1 cellular context compared by ENCODE assay signal in genomic region chr12:112496493-112496892, GRCh38.
A peak's percentile ranks its signal among the peaks of the same experiment; 100 is the strongest.
TF ChIP-seq lines count a peak whose summit lies in the region.

No MANE protein-coding gene starts in this region.

TF ChIP-seq in GM12878, 131 proteins besides CTCF, POLR2A, EP300 and RAD21 (continued from another document):
- TF ChIP-seq BCL3 (IDR thresholded peaks at IDR 0.05; ENCODE audit: borderline replicate concordance, insufficient read depth, low read depth, low read length, poor library complexity, severe bottlenecking) (no peak), NR2F1 (conservative IDR thresholded peaks at IDR 0.05) (peak; percentile 51; the same call in 1 of the 2 replicates), JUND (IDR thresholded peaks at IDR 0.05; ENCODE audit: low read depth, low read length) (peak; percentile 65; the same call in 1 of the 2 replicates), RUNX3 (IDR thresholded peaks at IDR 0.05; ENCODE audit: low read length) (peak; percentile 17; the same call in 1 of the 2 replicates), ATF7 (IDR thresholded peaks at IDR 0.05; ENCODE audit: low read depth) (peak; percentile 43; the same call in 1 of the 2 replicates), BCL11A (IDR thresholded peaks at IDR 0.05; ENCODE audit: low read depth, low read length) (peak; percentile 18; the same call in 1 of the 2 replicates)
- TF ChIP-seq, protein P1, sequence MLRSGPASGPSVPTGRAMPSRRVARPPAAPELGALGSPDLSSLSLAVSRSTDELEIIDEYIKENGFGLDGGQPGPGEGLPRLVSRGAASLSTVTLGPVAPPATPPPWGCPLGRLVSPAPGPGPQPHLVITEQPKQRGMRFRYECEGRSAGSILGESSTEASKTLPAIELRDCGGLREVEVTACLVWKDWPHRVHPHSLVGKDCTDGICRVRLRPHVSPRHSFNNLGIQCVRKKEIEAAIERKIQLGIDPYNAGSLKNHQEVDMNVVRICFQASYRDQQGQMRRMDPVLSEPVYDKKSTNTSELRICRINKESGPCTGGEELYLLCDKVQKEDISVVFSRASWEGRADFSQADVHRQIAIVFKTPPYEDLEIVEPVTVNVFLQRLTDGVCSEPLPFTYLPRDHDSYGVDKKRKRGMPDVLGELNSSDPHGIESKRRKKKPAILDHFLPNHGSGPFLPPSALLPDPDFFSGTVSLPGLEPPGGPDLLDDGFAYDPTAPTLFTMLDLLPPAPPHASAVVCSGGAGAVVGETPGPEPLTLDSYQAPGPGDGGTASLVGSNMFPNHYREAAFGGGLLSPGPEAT (IDR thresholded peaks at IDR 0.05; ENCODE audit: low read depth), result 0 out of 2 replicates have a peak, but pooled peaks have one; percentile 35
